Comparison of ENCODE assay signal across 1 cellular context in the genomic region with DNA sequence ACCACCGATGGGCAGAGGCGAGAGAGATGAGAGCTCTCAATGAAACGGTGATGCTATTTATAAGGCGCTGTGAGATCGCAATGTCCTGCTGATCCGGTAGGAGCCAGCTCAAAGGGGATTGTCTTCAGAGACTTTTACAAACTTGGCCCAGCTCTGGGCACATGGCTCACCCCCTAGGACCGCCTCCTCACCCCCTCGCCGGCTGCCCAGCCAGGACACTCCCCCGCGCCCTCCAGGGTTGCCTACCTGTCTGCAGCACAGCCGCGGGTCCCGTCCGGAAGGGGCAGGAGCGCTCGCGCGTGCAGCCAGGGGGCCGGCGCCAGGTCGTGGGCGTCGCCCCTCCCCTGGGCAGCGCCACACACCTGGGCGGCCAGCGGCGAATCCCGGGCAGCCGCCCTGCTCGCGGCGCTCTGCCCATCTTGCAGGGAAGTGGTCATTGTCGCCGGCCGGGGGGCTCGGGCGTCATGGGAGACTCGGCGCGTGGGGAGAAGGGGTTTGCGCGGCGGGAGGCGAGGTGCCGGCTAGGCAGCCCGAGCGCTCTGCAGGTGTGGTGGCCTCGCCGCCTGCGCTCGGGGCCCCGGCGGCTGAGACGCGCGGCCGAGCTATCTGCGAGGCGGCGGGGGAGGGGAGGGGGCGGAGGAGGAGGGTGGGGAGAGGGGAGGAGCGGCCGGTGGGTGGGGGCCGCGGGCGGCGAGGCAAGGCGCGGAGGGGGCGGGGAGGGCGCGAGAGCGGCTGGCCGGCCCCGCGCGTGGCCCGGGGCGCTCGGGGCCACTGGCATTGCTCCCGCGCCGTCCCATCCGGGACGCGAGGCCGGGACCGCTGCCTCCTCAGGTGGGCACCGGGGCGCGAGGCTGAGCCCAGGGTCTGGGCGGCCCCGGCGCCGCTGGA.
TF ChIP-seq lines count a peak whose summit lies in the region.

TSS of gene GRB14 (minus strand) at position 610 of the 888 bp plus-strand sequence. CDS start at position 437, 173 bp downstream.

TF ChIP-seq in liver, 16 proteins besides CTCF, POLR2A, EP300 and RAD21 (continued from another document):
- TF ChIP-seq, protein P1, sequence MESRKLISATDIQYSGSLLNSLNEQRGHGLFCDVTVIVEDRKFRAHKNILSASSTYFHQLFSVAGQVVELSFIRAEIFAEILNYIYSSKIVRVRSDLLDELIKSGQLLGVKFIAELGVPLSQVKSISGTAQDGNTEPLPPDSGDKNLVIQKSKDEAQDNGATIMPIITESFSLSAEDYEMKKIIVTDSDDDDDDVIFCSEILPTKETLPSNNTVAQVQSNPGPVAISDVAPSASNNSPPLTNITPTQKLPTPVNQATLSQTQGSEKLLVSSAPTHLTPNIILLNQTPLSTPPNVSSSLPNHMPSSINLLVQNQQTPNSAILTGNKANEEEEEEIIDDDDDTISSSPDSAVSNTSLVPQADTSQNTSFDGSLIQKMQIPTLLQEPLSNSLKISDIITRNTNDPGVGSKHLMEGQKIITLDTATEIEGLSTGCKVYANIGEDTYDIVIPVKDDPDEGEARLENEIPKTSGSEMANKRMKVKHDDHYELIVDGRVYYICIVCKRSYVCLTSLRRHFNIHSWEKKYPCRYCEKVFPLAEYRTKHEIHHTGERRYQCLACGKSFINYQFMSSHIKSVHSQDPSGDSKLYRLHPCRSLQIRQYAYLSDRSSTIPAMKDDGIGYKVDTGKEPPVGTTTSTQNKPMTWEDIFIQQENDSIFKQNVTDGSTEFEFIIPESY (IDR thresholded peaks at IDR 0.05) = no peak
- TF ChIP-seq YY1 (IDR thresholded peaks at IDR 0.05) = peak; percentile 20
- no peak for TF ChIP-seq FOXA1 (IDR thresholded peaks at IDR 0.05)
- TF ChIP-seq MAX (IDR thresholded peaks at IDR 0.05) = no peak
- TF ChIP-seq EGR1 (IDR thresholded peaks at IDR 0.05; ENCODE audit: low read depth in 2 of 2) = peak in 1 of 2 donors; percentile 76
- TF ChIP-seq HNF4A (conservative IDR thresholded peaks at IDR 0.05) = no peak
- no peak for TF ChIP-seq NR2F2 (IDR thresholded peaks at IDR 0.05)
